30 cellular contexts compared by ENCODE assay signal in genomic region chr4:146260521-146260920, GRCh38. TPM values are rescaled to one million over a fixed set of nuclear protein-coding genes. Genes with fewer than 3 reads are reported as not detected.
"Had no signal": no experiment of that assay in that cellular context is flagged by ENCODE, and none has a peak within 500 bp of the region (broad histone marks: within the 10 kb centered on the region; RNA-seq: fewer than 3 reads in every experiment).

No MANE protein-coding gene starts in this region.

- FAIRE-seq: astrocyte had no signal

- ATAC-seq: activated T-cell treated with anti-CD3 and anti-CD28 coated beads, Interleukin-2, amount 50 U/mL, for 4 hours; activated T-helper 17 cell treated with anti-CD3 and anti-CD28 coated beads, Interleukin-2, amount 50 U/mL, for 72 hours; gastrocnemius medialis; left cardiac atrium; left ventricle myocardium superior; right lobe of liver; WTC11 had no signal

- DNase-seq: activated CD4-positive, alpha-beta memory T cell treated with anti-CD3 and anti-CD28 coated beads, Interleukin-2, amount 10 ng/mL, durations not matched to agents 7 days and 5 days; activated CD4-positive, alpha-beta T cell treated with anti-CD3 and anti-CD28 coated beads for 1 hour; activated CD4-positive, alpha-beta T cell treated with anti-CD3 and anti-CD28 coated beads, Interleukin-2, amount 10 ng/mL, durations not matched to agents 7 days and 5 days; activated gamma-delta T cell treated with Interleukin-2 at 50 U/mL for 16 hours; activated naive CD4-positive, alpha-beta T cell treated with anti-CD3 and anti-CD28 coated beads, Interleukin-2, amount 50 U/mL, for 16 hours; activated T-cell treated with anti-CD3 and anti-CD28 coated beads, Interleukin-2, amount 50 U/mL, for 4 hours; amniotic stem cell; brain microvascular endothelial cell; central memory CD4-positive, alpha-beta T cell; esophagus squamous epithelium; gastrocnemius medialis; islet precursor cell; left cardiac atrium; left ventricle myocardium superior; naive B cell; nephron progenitor cell; right lobe of liver; stimulated activated CD4-positive, alpha-beta T cell treated with anti-CD3 and anti-CD28 coated beads, Interleukin-2, amount 100 ng/mL, for 48 hours; stimulated activated naive CD4-positive, alpha-beta T cell treated with Interleukin-2 at 50 U/mL for 16 hours; T-helper 2 cell; upper lobe of left lung had no signal

RNA-seq across cellular contexts. Expression of gene REELD1, which starts 46.2 kb away (rescaled TPM):
- total RNA-seq: activated CD4-positive, alpha-beta memory T cell treated with anti-CD3 and anti-CD28 coated beads, Interleukin-2, amount 10 ng/mL, durations not matched to agents 7 days and 5 days; astrocyte; esophagus squamous epithelium; hepatocyte; left ventricle myocardium superior; lung microvascular endothelial cell; osteocyte; progenitor cell of endocrine pancreas; renal cortical epithelial cell; skeletal muscle tissue; WTC11 had no signal
